Comparison of ENCODE assay signal across 10 cellular contexts in the genomic region with DNA sequence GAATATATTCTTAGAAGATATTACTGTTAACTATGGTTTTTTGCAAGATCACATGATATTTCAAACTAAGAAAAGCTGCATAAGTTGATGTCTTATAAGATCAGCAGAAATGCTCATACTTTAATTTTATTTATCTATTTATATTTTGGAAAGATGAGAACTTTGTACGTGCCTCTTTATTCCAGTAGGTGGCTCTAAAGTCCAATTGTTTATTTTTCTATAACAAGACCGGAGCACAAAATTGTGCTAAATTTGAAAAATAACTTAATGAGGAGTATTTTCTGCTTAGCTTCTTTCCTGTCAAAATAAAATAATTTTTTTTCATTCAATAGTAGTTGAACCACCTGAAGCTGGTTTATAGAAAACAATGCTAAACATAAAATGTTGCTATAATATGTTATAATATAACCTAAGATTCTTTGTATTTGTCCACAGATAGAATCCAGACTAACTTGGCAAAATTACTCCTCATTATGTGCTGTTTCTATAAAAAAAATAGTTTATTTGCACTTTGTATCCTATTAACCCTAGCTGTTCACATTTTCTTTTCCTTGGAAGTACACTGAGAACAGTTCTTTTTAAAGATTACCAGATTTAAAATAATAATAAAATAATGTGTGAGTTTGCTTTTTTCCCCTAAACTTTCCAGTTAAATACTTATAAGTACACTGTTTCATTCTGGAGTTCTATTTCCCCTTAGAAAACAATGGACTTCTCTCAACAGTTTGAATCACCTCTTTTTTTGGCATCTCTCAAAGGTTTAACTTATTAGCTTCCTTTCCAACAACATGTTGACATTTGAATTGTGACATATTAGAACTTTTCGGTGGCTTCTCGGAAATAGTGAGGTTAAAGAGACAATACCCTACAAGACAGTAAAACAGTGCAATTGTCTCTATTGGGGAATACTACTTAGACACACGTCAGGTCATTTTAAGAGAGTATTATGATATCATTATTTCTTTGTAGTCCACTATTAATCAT.
DNase-seq lines count a peak whose midpoint lies in the region; ATAC-seq and TF ChIP-seq lines count a peak whose summit lies in the region.
"Had no signal": no experiment of that assay in that cellular context is flagged by ENCODE, and none has a peak within 500 bp of the region (broad histone marks: within the 10 kb centered on the region; RNA-seq: fewer than 3 reads in every experiment).

No MANE protein-coding gene starts in this region.

- H3K36me3 ChIP-seq in body of pancreas (replicated peaks in 1 of 2; ENCODE audit: insufficient read depth in 1 of 2, low read depth in 2 of 2), result no peaks in the 10 kb centered on the region

- ATAC-seq in body of pancreas, result peak; percentile 58
- no peak for ATAC-seq in GM18519 (IDR thresholded peaks at IDR 0.05; ENCODE audit: low FRiP score, unreplicated experiment)
- ATAC-seq: activated naive CD8-positive, alpha-beta T cell treated with anti-CD3 and anti-CD28 coated beads, Interleukin-2, amount 50 U/mL, for 24 hours had no signal

- TF ChIP-seq POLR2A in body of pancreas (IDR thresholded peaks at IDR 0.05), result no peak

- no peaks in the 10 kb centered on the region for H3K36me3 Mint-ChIP-seq in mesothelial cell of epicardium

- no peaks in the 10 kb centered on the region for H3K27me3 ChIP-seq in body of pancreas

- H3K9me3 Mint-ChIP-seq in mesothelial cell of epicardium, result no peaks in the 10 kb centered on the region
- H3K9me3 Mint-ChIP-seq: activated naive CD8-positive, alpha-beta T cell treated with anti-CD3 and anti-CD28 coated beads, Interleukin-2, amount 50 U/mL, for 24 hours; T-helper 1 cell treated with Interleukin-12 subunit alpha and Interleukin-12 subunit beta and Interleukin-4 antibody, amounts not matched to agents 30 μg/mL and 1 μg/mL, for 36 hours had no signal

- peak; percentile 19 to 52 (median 39) for TF ChIP-seq CTCF in body of pancreas (IDR thresholded peaks at IDR 0.05)
- peak; percentile 75 for TF ChIP-seq CTCF in mesothelial cell of epicardium (IDR thresholded peaks at IDR 0.05; ENCODE audit: unreplicated experiment)

- 23 to 32% methylated on average over 5 of the region's 5 CpGs for WGBS in body of pancreas, 2 donors

- peaks cover 26% of the 10 kb centered on the region for H3K27me3 Mint-ChIP-seq in mesothelial cell of epicardium (ENCODE audit: low read depth)

- peaks cover 30% of the 10 kb centered on the region for H3K4me1 ChIP-seq in body of pancreas

- intact Hi-C loops in body of pancreas (cut with DNase I), result no loop called here

- in situ Hi-C loops in KBM-7 (cut with MboI; ENCODE audit: low pct_unique_long_range_greater_than_20kb, low sequenced_read_pairs), result loop anchor here (25.0 kb wide), 1 partner anchor 529 kb away; a partner anchor contains a TSS

- no peak overlapping the region for H3K4me3 Mint-ChIP-seq in mesothelial cell of epicardium
- H3K4me3 Mint-ChIP-seq: activated naive CD8-positive, alpha-beta T cell treated with anti-CD3 and anti-CD28 coated beads, Interleukin-2, amount 50 U/mL, for 24 hours; T-helper 1 cell treated with Interleukin-12 subunit alpha and Interleukin-12 subunit beta and Interleukin-4 antibody, amounts not matched to agents 30 μg/mL and 1 μg/mL, for 36 hours had no signal

- H3K9me3 ChIP-seq in body of pancreas, result no peaks in the 10 kb centered on the region

- H3K27ac Mint-ChIP-seq in mesothelial cell of epicardium, result no peak overlapping the region
- H3K27ac Mint-ChIP-seq: activated naive CD8-positive, alpha-beta T cell treated with anti-CD3 and anti-CD28 coated beads, Interleukin-2, amount 50 U/mL, for 24 hours; T-helper 1 cell treated with Interleukin-12 subunit alpha and Interleukin-12 subunit beta and Interleukin-4 antibody, amounts not matched to agents 30 μg/mL and 1 μg/mL, for 36 hours had no signal

- peak; percentile 8 for DNase-seq in COR-L47 (lab: John Stamatoyannopoulos, UW)
- peak; percentile 28 for DNase-seq in KBM-7
- no peak for DNase-seq in body of pancreas
- no peak for DNase-seq in mesothelial cell of epicardium (ENCODE audit: low spot score in 2 of 2, unreplicated experiment in 2 of 2)
- DNase-seq in islet precursor cell, result no peak
- DNase-seq in activated CD4-positive, CD25-positive, alpha-beta regulatory T cell treated with anti-CD3 and anti-CD28 coated beads, Interleukin-2, amount 50 U/mL, for 72 hours, result no peak
- DNase-seq in occipital lobe (lab: John Stamatoyannopoulos, UW), result no peak
- DNase-seq: activated naive CD8-positive, alpha-beta T cell treated with anti-CD3 and anti-CD28 coated beads, Interleukin-2, amount 50 U/mL, for 24 hours had no signal

- no peak overlapping the region for H3K4me3 ChIP-seq in body of pancreas

- peak overlapping the region in 3 of 4 donors; percentile 4 to 40 (median 17) for H3K27ac ChIP-seq in body of pancreas

- H3K4me1 Mint-ChIP-seq in mesothelial cell of epicardium, result peaks cover 9% of the 10 kb centered on the region
- H3K4me1 Mint-ChIP-seq: activated naive CD8-positive, alpha-beta T cell treated with anti-CD3 and anti-CD28 coated beads, Interleukin-2, amount 50 U/mL, for 24 hours had no signal

Comparison
In these comparisons a context has a peak if more than half of its experiments do, and no peak if none do; other contexts are left out.
1. DNase-seq: peak in COR-L47 (single experiment) and KBM-7 (single experiment); none in body of pancreas (0 of 4), mesothelial cell of epicardium (0 of 2), islet precursor cell (single experiment), activated CD4-positive, CD25-positive, alpha-beta regulatory T cell treated with anti-CD3 and anti-CD28 coated beads, Interleukin-2, amount 50 U/mL, for 72 hours (single experiment) and occipital lobe (single experiment).